9 cellular contexts compared by ENCODE assay signal in genomic region chr1:51344602-51345299, GRCh38. TPM values are rescaled to one million over a fixed set of nuclear protein-coding genes. Genes with fewer than 3 reads are reported as not detected.
A peak's percentile ranks its signal among the peaks of the same experiment; 100 is the strongest.
DNase-seq lines count a peak whose midpoint lies in the region; ATAC-seq and TF ChIP-seq lines count a peak whose summit lies in the region.
"Had no signal": no experiment of that assay in that cellular context is flagged by ENCODE, and none has a peak within 500 bp of the region (broad histone marks: within the 10 kb centered on the region; RNA-seq: fewer than 3 reads in every experiment).

No MANE protein-coding gene starts in this region.

- H3K18ac ChIP-seq in mesendoderm (ENCODE audit: low read length), result no peak overlapping the region

- H3K36me3 ChIP-seq in mesendoderm (ENCODE audit: control insufficient read depth, insufficient read depth, low read length) (no peaks in the 10 kb centered on the region), MG63 (no peaks in the 10 kb centered on the region), spleen (no peaks in the 10 kb centered on the region)

- H3K27me3 Mint-ChIP-seq in endothelial cell (ENCODE audit: unreplicated experiment), result peaks cover 9% of the 10 kb centered on the region
- peaks cover 49% of the 10 kb centered on the region for H3K27me3 Mint-ChIP-seq in T-helper 17 cell

- DNase-seq in AG20443 (ENCODE audit: low spot score) (peak; percentile 44), LoVo (ENCODE audit: low spot score) (peak; percentile 48), endothelial cell (ENCODE audit: low spot score) (peak; percentile 31), mesendoderm (peak; percentile 36), T-helper 17 cell (no peak), MG63 (no peak), spleen (no peak)
- DNase-seq: DND-41 had no signal

- no peak overlapping the region for H4K8ac ChIP-seq in mesendoderm (ENCODE audit: low read depth, low read length)

- H3K9me3 Mint-ChIP-seq in endothelial cell (ENCODE audit: unreplicated experiment), result no peaks in the 10 kb centered on the region

- WGBS in mesendoderm (ENCODE audit: extremely low coverage, insufficient coverage, low lambda C conversion rate), result no CpG with 5 or more reads among the region's 60 CpGs
- 5 to 9% (median 7%) methylated on average over 28 to 60 of the region's 60 CpGs for WGBS in spleen, 5 donors

- no peak overlapping the region for H2BK120ac ChIP-seq in mesendoderm (ENCODE audit: low read depth, low read length)

- H3K9me3 ChIP-seq in T-helper 17 cell (ENCODE audit: control insufficient read depth, low read length, poor library complexity, severe bottlenecking), result no peaks in the 10 kb centered on the region
- no peaks in the 10 kb centered on the region for H3K9me3 ChIP-seq in MG63
- no peaks in the 10 kb centered on the region for H3K9me3 ChIP-seq in spleen

- H3K36me3 Mint-ChIP-seq in endothelial cell (ENCODE audit: low read depth, unreplicated experiment) (peaks cover 7% of the 10 kb centered on the region), T-helper 17 cell (ENCODE audit: low read depth) (peaks cover 11% of the 10 kb centered on the region)

- no peak overlapping the region for H4K5ac ChIP-seq in mesendoderm (ENCODE audit: low read length)

- peak overlapping the region; percentile 67 for H3K9ac ChIP-seq in mesendoderm (ENCODE audit: low read length)

- TF ChIP-seq CTCF in endothelial cell (IDR thresholded peaks at IDR 0.05; ENCODE audit: unreplicated experiment) (no peak), spleen (IDR thresholded peaks at IDR 0.05 in 8 of 11, conservative IDR thresholded peaks at IDR 0.05 in 3 of 11) (no peak)

- H3K4me2 ChIP-seq in mesendoderm (ENCODE audit: low read length), result peak overlapping the region; percentile 81

- H2BK15ac ChIP-seq in mesendoderm (replicated peaks; ENCODE audit: low read depth), result no peak overlapping the region

- H3K4ac ChIP-seq in mesendoderm (ENCODE audit: low read depth, low read length), result no peak overlapping the region

- H3K4me1 ChIP-seq in mesendoderm (ENCODE audit: control insufficient read depth, low read depth, low read length) (peaks cover 1% of the 10 kb centered on the region), spleen (peaks cover 0 to 15% (median 12%) of the 10 kb centered on the region in 6 donors)

- H3K79me2 ChIP-seq in mesendoderm (ENCODE audit: control insufficient read depth, insufficient read depth, low read length), result no peaks in the 10 kb centered on the region

- TF ChIP-seq POLR2A in spleen (IDR thresholded peaks at IDR 0.05), result no peak

- H2AK5ac ChIP-seq in mesendoderm (ENCODE audit: low read length), result no peak overlapping the region

- no peaks in the 10 kb centered on the region for H3K27me3 ChIP-seq in mesendoderm (ENCODE audit: insufficient read depth, low read length, poor library complexity)
- no peaks in the 10 kb centered on the region for H3K27me3 ChIP-seq in MG63
- H3K27me3 ChIP-seq in spleen (replicated peaks in 1 of 7), result peaks cover 0 to 48% (median 22%) of the 10 kb centered on the region in 7 donors

- peak overlapping the region; percentile 85 for H3K56ac ChIP-seq in mesendoderm (ENCODE audit: low read length)

- H3K4me1 Mint-ChIP-seq in endothelial cell (ENCODE audit: unreplicated experiment) (peaks cover 4% of the 10 kb centered on the region), T-helper 17 cell (peaks cover 5% of the 10 kb centered on the region)

- intact Hi-C loops in spleen (cut with DNase I; ENCODE audit: low total_unique reads), result no loop called here

- no peak overlapping the region for H3K23ac ChIP-seq in mesendoderm (ENCODE audit: low read length)

- no peaks in the 10 kb centered on the region for H3K79me1 ChIP-seq in mesendoderm (ENCODE audit: low read length)

- peak overlapping the region; percentile 29 for H3K4me3 ChIP-seq in mesendoderm (ENCODE audit: low read length)
- no peak overlapping the region for H3K4me3 ChIP-seq in MG63
- H3K4me3 ChIP-seq in spleen, result peak overlapping the region in 4 of 8 donors; percentile 11 to 53 (median 24)

- ATAC-seq in T-helper 17 cell, result no peak
- ATAC-seq in activated CD4-positive, CD25-positive, alpha-beta regulatory T cell treated with anti-CD3 and anti-CD28 coated beads, Interleukin-2, amount 50 U/mL, for 24 hours, result no peak

- no peak overlapping the region for H2BK5ac ChIP-seq in mesendoderm (ENCODE audit: low read length)

- no peak overlapping the region for H3K4me3 Mint-ChIP-seq in endothelial cell (ENCODE audit: unreplicated experiment)
- H3K4me3 Mint-ChIP-seq in T-helper 17 cell, result no peak overlapping the region

- H3K27ac Mint-ChIP-seq in endothelial cell (ENCODE audit: unreplicated experiment), result no peak overlapping the region
- no peak overlapping the region for H3K27ac Mint-ChIP-seq in T-helper 17 cell

- H3K27ac ChIP-seq in mesendoderm (ENCODE audit: low read depth, low read length) (no peak overlapping the region), spleen (no peak overlapping the region)

RNA-seq across cellular contexts. Expression of gene TTC39A, which starts 14.4 kb away (rescaled TPM):
- total RNA-seq in endothelial cell (ENCODE audit: unreplicated experiment) (0.95 TPM), T-helper 17 cell (not detected), spleen (1 to 10 TPM in 2 of 7 donors, under 1 TPM in 4, not detected in 1; 0.24 to 2.4 (median 0.57) TPM)
- polyA plus RNA-seq in mesendoderm (2013, experiment 1 of 2), result 3.7 TPM
- polyA plus RNA-seq in mesendoderm (2013, experiment 2 of 2), result 3.6 TPM
- total RNA-seq in MG63 (2014; rRNA removed; shearing (Covaris generic); ENCODE audit: low replicate concordance), result 0.82 TPM in 1 of 2 replicates, not detected in the other
- 1 to 10 TPM in 1 of 3 donors, under 1 TPM in 2; 0.43 to 1.2 (median 0.70) TPM for polyA plus RNA-seq in spleen

Comparison
In these comparisons a context has a peak if more than half of its experiments do, and no peak if none do; other contexts are left out.
1. DNase-seq: peak in AG20443 (single experiment), LoVo (single experiment), endothelial cell (single experiment) and mesendoderm (single experiment); none in T-helper 17 cell (0 of 3), MG63 (single experiment) and spleen (single experiment).